ENCODE assay signal across 27 cellular contexts in the genomic region with DNA sequence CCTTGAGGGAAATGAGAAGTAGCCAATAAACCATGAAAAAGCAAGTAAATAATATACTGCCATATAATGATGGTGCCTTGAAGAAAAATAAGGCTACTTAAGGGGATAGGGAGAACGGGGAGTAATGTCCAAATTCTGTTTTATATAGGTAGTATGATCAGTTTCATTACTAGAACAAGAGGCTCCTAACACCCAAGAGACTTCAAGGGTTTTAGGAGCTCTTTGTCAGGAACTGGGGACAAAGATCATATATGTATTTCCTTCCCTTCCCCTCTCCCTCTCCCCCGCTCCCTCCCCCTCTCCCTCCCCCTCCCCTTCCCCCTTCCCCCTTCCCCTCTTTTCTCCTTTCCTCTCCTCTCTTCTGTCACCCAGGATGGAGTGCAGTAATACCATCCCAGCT.
"Had no signal": no experiment of that assay in that cellular context is flagged by ENCODE, and none has a peak within 500 bp of the region (broad histone marks: within the 10 kb centered on the region; RNA-seq: fewer than 3 reads in every experiment).

No MANE protein-coding gene starts in this region.

- DNase-seq: activated CD4-positive, alpha-beta T cell treated with anti-CD3 and anti-CD28 coated beads for 1 hour; activated CD4-positive, alpha-beta T cell treated with anti-CD3 and anti-CD28 coated beads, Interleukin-2, amount 10 ng/mL, durations not matched to agents 24 days and 14 days; activated CD4-positive, alpha-beta T cell treated with anti-CD3 and anti-CD28 coated beads, Interleukin-2, amount 50 U/mL, for 48 hours; activated CD8-positive, alpha-beta memory T cell treated with anti-CD3 and anti-CD28 coated beads, Interleukin-2, amount 10 ng/mL, durations not matched to agents 7 days and 5 days; activated effector memory CD4-positive, alpha-beta T cell treated with anti-CD3 and anti-CD28 coated beads, Interleukin-2, amount 50 U/mL, for 16 hours; activated naive CD4-positive, alpha-beta T cell treated with Interleukin-2 at 50 U/mL for 16 hours; activated naive CD8-positive, alpha-beta T cell treated with anti-CD3 and anti-CD28 coated beads, Interleukin-2, amount 50 U/mL, for 24 hours; activated T-cell treated with anti-CD3 and anti-CD28 coated beads, Interleukin-2, amount 50 U/mL, for 24 hours; amniotic stem cell; cerebellar nuclear complex; MG63; MV-4-11; NCI-H1092 treated with DMSO at 0.1 percent for 48 hours; NCI-H1417 treated with DMSO at 0.1 percent for 48 hours; NCI-H1694 treated with DMSO at 0.1 percent for 48 hours; NCI-H2029 treated with DMSO at 0.1 percent for 48 hours; NCI-H345; NCI-H510A; NCI-H526 treated with DMSO at 0.1 percent for 48 hours; NCI-H82; PC-3; SIG-M5; SK-N-SH had no signal

- H3K27ac Mint-ChIP-seq: activated CD4-positive, alpha-beta T cell treated with anti-CD3 and anti-CD28 coated beads, Interleukin-2, amount 10 ng/mL, durations not matched to agents 24 days and 14 days; activated CD8-positive, alpha-beta memory T cell treated with anti-CD3 and anti-CD28 coated beads, Interleukin-2, amount 10 ng/mL, durations not matched to agents 7 days and 5 days; activated naive CD4-positive, alpha-beta T cell treated with anti-CD3 and anti-CD28 coated beads, Interleukin-2, amount 50 U/mL, for 72 hours; activated naive CD8-positive, alpha-beta T cell treated with anti-CD3 and anti-CD28 coated beads, Interleukin-2, amount 50 U/mL, for 24 hours; activated T-cell treated with anti-CD3 and anti-CD28 coated beads, Interleukin-2, amount 50 U/mL, for 24 hours; activated T-helper 1 cell treated with anti-CD3 and anti-CD28 coated beads, Interleukin-12 subunit alpha, Interleukin-12 subunit beta, Interleukin-2, Interleukin-4 antibody, amounts not matched to agents 30 ng/mL and 10 ng/mL and 1 ng/mL, durations not matched to agents 14 hours and 24 hours and 36 hours; WTC11 had no signal

- H3K4me3 ChIP-seq: MG63 had no signal

- H3K27me3 ChIP-seq: MG63 had no signal

- H3K4me1 Mint-ChIP-seq: activated CD4-positive, alpha-beta T cell treated with anti-CD3 and anti-CD28 coated beads, Interleukin-2, amount 10 ng/mL, durations not matched to agents 24 days and 14 days; activated CD8-positive, alpha-beta memory T cell treated with anti-CD3 and anti-CD28 coated beads, Interleukin-2, amount 10 ng/mL, durations not matched to agents 7 days and 5 days; activated naive CD8-positive, alpha-beta T cell treated with anti-CD3 and anti-CD28 coated beads, Interleukin-2, amount 50 U/mL, for 24 hours; brain; WTC11 had no signal

- H3K27me3 Mint-ChIP-seq: activated CD4-positive, alpha-beta T cell treated with anti-CD3 and anti-CD28 coated beads, Interleukin-2, amount 10 ng/mL, durations not matched to agents 24 days and 14 days; activated CD8-positive, alpha-beta memory T cell treated with anti-CD3 and anti-CD28 coated beads, Interleukin-2, amount 10 ng/mL, durations not matched to agents 7 days and 5 days; activated naive CD8-positive, alpha-beta T cell treated with anti-CD3 and anti-CD28 coated beads, Interleukin-2, amount 50 U/mL, for 24 hours; activated T-cell treated with anti-CD3 and anti-CD28 coated beads, Interleukin-2, amount 50 U/mL, for 24 hours; brain had no signal

- H3K9me2 ChIP-seq: SK-N-SH had no signal

- H3K4me3 Mint-ChIP-seq: activated CD4-positive, alpha-beta T cell treated with anti-CD3 and anti-CD28 coated beads, Interleukin-2, amount 10 ng/mL, durations not matched to agents 24 days and 14 days; activated CD8-positive, alpha-beta memory T cell treated with anti-CD3 and anti-CD28 coated beads, Interleukin-2, amount 10 ng/mL, durations not matched to agents 7 days and 5 days; activated naive CD8-positive, alpha-beta T cell treated with anti-CD3 and anti-CD28 coated beads, Interleukin-2, amount 50 U/mL, for 24 hours; activated T-cell treated with anti-CD3 and anti-CD28 coated beads, Interleukin-2, amount 50 U/mL, for 24 hours; activated T-helper 1 cell treated with anti-CD3 and anti-CD28 coated beads, Interleukin-12 subunit alpha, Interleukin-12 subunit beta, Interleukin-2, Interleukin-4 antibody, amounts not matched to agents 30 ng/mL and 10 ng/mL and 1 ng/mL, durations not matched to agents 14 hours and 24 hours and 36 hours; WTC11 had no signal

- H3K36me3 ChIP-seq: MG63 had no signal

- H3K9me3 Mint-ChIP-seq: activated CD4-positive, alpha-beta T cell treated with anti-CD3 and anti-CD28 coated beads, Interleukin-2, amount 10 ng/mL, durations not matched to agents 24 days and 14 days; activated T-cell treated with anti-CD3 and anti-CD28 coated beads, Interleukin-2, amount 50 U/mL, for 24 hours; activated T-helper 1 cell treated with anti-CD3 and anti-CD28 coated beads, Interleukin-12 subunit alpha, Interleukin-12 subunit beta, Interleukin-2, Interleukin-4 antibody, amounts not matched to agents 30 ng/mL and 10 ng/mL and 1 ng/mL, durations not matched to agents 14 hours and 24 hours and 36 hours had no signal

- H3K9me3 ChIP-seq: MG63, SK-N-SH had no signal

- H3K4me2 ChIP-seq: SK-N-SH had no signal

- H3K36me3 Mint-ChIP-seq: activated CD8-positive, alpha-beta memory T cell treated with anti-CD3 and anti-CD28 coated beads, Interleukin-2, amount 10 ng/mL, durations not matched to agents 7 days and 5 days; activated naive CD4-positive, alpha-beta T cell treated with anti-CD3 and anti-CD28 coated beads, Interleukin-2, amount 50 U/mL, for 72 hours had no signal
